ENCODE assay signal across 9 cellular contexts in genomic region chr5:33891731-33892418, GRCh38. TPM values are rescaled to one million over a fixed set of nuclear protein-coding genes. Genes with fewer than 3 reads are reported as not detected.
DNase-seq lines count a peak whose midpoint lies in the region; ATAC-seq, FAIRE-seq and TF ChIP-seq lines count a peak whose summit lies in the region.
"Had no signal": no experiment of that assay in that cellular context is flagged by ENCODE, and none has a peak within 500 bp of the region (broad histone marks: within the 10 kb centered on the region; RNA-seq: fewer than 3 reads in every experiment).

TSS of gene ADAMTS12 (minus strand) at chr5:33891990. CDS start at chr5:33891856, 134 bp downstream.

- ATAC-seq in GM21529 (IDR thresholded peaks at IDR 0.05; ENCODE audit: unreplicated experiment) = peak; percentile 52
- no peak for ATAC-seq in T-cell (replicated peaks in 1 of 4)
- peak; percentile 28 to 87 (median 69) for ATAC-seq in heart left ventricle

- POLR2A ChIA-PET in T-cell (lab: Charles Lee) (no interaction called here), Caco-2 (lab: Charles Lee) (no interaction called here)

- no peaks in the 10 kb centered on the region for H3K36me3 Mint-ChIP-seq in T-cell
- H3K36me3 Mint-ChIP-seq in Caco-2 (ENCODE audit: insufficient read depth, unreplicated experiment) = no peaks in the 10 kb centered on the region

- H3K4me3 Mint-ChIP-seq in T-cell (peak within 1 kb of the TSS in 2 of 3 donors; percentile 37 to 70), Caco-2 (ENCODE audit: unreplicated experiment) (no peak within 1 kb of the TSS)

- H3K4me3 ChIP-seq in heart left ventricle = peak within 1 kb of the TSS; percentile 7 to 61 (median 51)
- peak within 1 kb of the TSS; percentile 49 for H3K4me3 ChIP-seq in rectal smooth muscle tissue (ENCODE audit: low read length)
- no peak within 1 kb of the TSS for H3K4me3 ChIP-seq in Caco-2 (ENCODE audit: low read depth, low read length)

- H3K36me3 ChIP-seq in heart left ventricle (no peaks in the 10 kb centered on the region), rectal smooth muscle tissue (ENCODE audit: control insufficient read depth, insufficient read depth, low read length) (no peaks in the 10 kb centered on the region), Caco-2 (ENCODE audit: control insufficient read depth, insufficient read depth, low read length) (no peaks in the 10 kb centered on the region)
- H3K36me3 ChIP-seq: neutrophil had no signal

- H3K9ac ChIP-seq in rectal smooth muscle tissue (ENCODE audit: low read length) = no peak within 1 kb of the TSS

- no peaks in the 10 kb centered on the region for H3K9me3 ChIP-seq in heart left ventricle
- no peaks in the 10 kb centered on the region for H3K9me3 ChIP-seq in Caco-2
- H3K9me3 ChIP-seq: neutrophil had no signal

- H3K27me3 Mint-ChIP-seq in T-cell = peaks cover 48 to 50% of the 10 kb centered on the region in 2 donors
- H3K27me3 Mint-ChIP-seq in Caco-2 (ENCODE audit: insufficient read depth, unreplicated experiment) = peaks cover 9% of the 10 kb centered on the region

- H3K4me1 Mint-ChIP-seq in T-cell = peaks cover 5 to 9% (median 8%) of the 10 kb centered on the region in 3 donors
- no peaks in the 10 kb centered on the region for H3K4me1 Mint-ChIP-seq in Caco-2 (ENCODE audit: low read depth, unreplicated experiment)

- CTCF ChIA-PET in T-cell (lab: Charles Lee) = no interaction called here
- CTCF ChIA-PET in Caco-2 (lab: Charles Lee) = no interaction called here

- TF ChIP-seq CTCF in heart left ventricle (IDR thresholded peaks at IDR 0.05) = no peak
- TF ChIP-seq CTCF in Caco-2 (IDR thresholded peaks at IDR 0.05; ENCODE audit: insufficient read depth in 1 of 2, low read depth in 1 of 2, low read length in 1 of 2, severe bottlenecking in 1 of 2, unreplicated experiment in 1 of 2) = no peak

- H3K27me3 ChIP-seq in heart left ventricle (peaks cover 0 to 45% (median 12%) of the 10 kb centered on the region in 9 donors), rectal smooth muscle tissue (ENCODE audit: control insufficient read depth, insufficient read depth, low read length) (no peaks in the 10 kb centered on the region), Caco-2 (replicated peaks; ENCODE audit: control insufficient read depth, insufficient read depth, low read length) (no peaks in the 10 kb centered on the region)

- no peak for TF ChIP-seq POLR2A in heart left ventricle (IDR thresholded peaks at IDR 0.05)

- no peak for FAIRE-seq in GM19239 (lab: Jason Lieb, UNC)

- peaks cover 0 to 30% (median 6%) of the 10 kb centered on the region in 12 donors for H3K4me1 ChIP-seq in heart left ventricle
- H3K4me1 ChIP-seq in rectal smooth muscle tissue (ENCODE audit: control insufficient read depth, insufficient read depth, low read length) = peaks cover 6% of the 10 kb centered on the region
- no peaks in the 10 kb centered on the region for H3K4me1 ChIP-seq in Caco-2

- no TSS peak for BruUV-seq in Caco-2 (replicated peaks; lab: Mats Ljungman, UMichigan)

- intact Hi-C loops in heart left ventricle (cut with DNase I) = loop anchor here in 1 of 10 donors (10.0 kb wide), 1 partner anchor 117 kb away; no protein-coding TSS in a partner anchor
- intact Hi-C loops in Caco-2 (cut with micrococcal nuclease; ENCODE audit: unreplicated experiment) = no loop called here

- no peak for DNase-seq in T-cell
- DNase-seq in heart left ventricle = peak; percentile 60 to 81 (median 65)
- DNase-seq in NCI-H2029 treated with DMSO at 0.1 percent for 48 hours (lab: John Stamatoyannopoulos, UW) = no peak
- no peak for DNase-seq in GM19239 (ENCODE audit: insufficient read length, low spot score)
- no peak for DNase-seq in activated CD4-positive, CD25-positive, alpha-beta regulatory T cell treated with anti-CD3 and anti-CD28 coated beads, Interleukin-2, amount 50 U/mL, for 72 hours
- DNase-seq in Caco-2 = no peak

- peak within 1 kb of the TSS in 10 of 12 donors; percentile 17 to 59 (median 46) for H3K27ac ChIP-seq in heart left ventricle
- H3K27ac ChIP-seq in rectal smooth muscle tissue (ENCODE audit: low read depth, low read length) = peak within 1 kb of the TSS; percentile 11
- H3K27ac ChIP-seq: neutrophil had no signal

- H3K27ac Mint-ChIP-seq in T-cell (no peak within 1 kb of the TSS), Caco-2 (ENCODE audit: unreplicated experiment) (no peak within 1 kb of the TSS)

- H3K9me3 Mint-ChIP-seq in T-cell = peaks cover 0 to 6% (median 0%) of the 10 kb centered on the region in 3 donors
- no peaks in the 10 kb centered on the region for H3K9me3 Mint-ChIP-seq in Caco-2 (ENCODE audit: unreplicated experiment)

- 0 to 3% (median 1%) methylated on average over 19 to 40 of the region's 40 CpGs for WGBS in heart left ventricle, 4 donors

RNA-seq across cellular contexts. Expression of gene ADAMTS12, which starts in this region (rescaled TPM):
- under 1 TPM in 1 of 5 donors, not detected in 4; 0.03 TPM for total RNA-seq in T-cell
- 1 to 10 TPM; 1.0 to 4.7 (median 1.9) TPM for total RNA-seq in heart left ventricle
- 1 to 10 TPM in 1 of 2 donors, under 1 TPM in 1; 0.72 to 1.2 TPM for polyA plus RNA-seq in heart left ventricle
- total RNA-seq in Caco-2 (2022) = 0.35 TPM in 1 of 2 replicates, not detected in the other

Comparison
In these comparisons a context has a peak if more than half of its experiments do, and no peak if none do; other contexts are left out.
1. ATAC-seq: peak in GM21529 (single experiment) and heart left ventricle (4 of 4); none in T-cell (0 of 4).
2. DNase-seq: peak in heart left ventricle (5 of 5); none in T-cell (0 of 34), NCI-H2029 treated with DMSO at 0.1 percent for 48 hours (single experiment), GM19239 (single experiment), activated CD4-positive, CD25-positive, alpha-beta regulatory T cell treated with anti-CD3 and anti-CD28 coated beads, Interleukin-2, amount 50 U/mL, for 72 hours (single experiment) and Caco-2 (0 of 2).